ENCODE assay signal across 8 cellular contexts in genomic region chr17:46979023-46979870, GRCh38. TPM values are rescaled to one million over a fixed set of nuclear protein-coding genes. Genes with fewer than 3 reads are reported as not detected.
DNase-seq lines count a peak whose midpoint lies in the region; ATAC-seq, FAIRE-seq and TF ChIP-seq lines count a peak whose summit lies in the region.

Gene RPRML (minus strand): TSS chr17:46979253. CDS start chr17:46979007, 246 bp downstream.

- H3K27ac ChIP-seq in pancreas, result no peak within 1 kb of the TSS

- peaks cover 0 to 10% (median 3%) of the 10 kb centered on the region in 3 donors for H3K4me1 ChIP-seq in pancreas

- H3K9me3 ChIP-seq in pancreas, result no peaks in the 10 kb centered on the region

- no peaks in the 10 kb centered on the region for H3K27me3 ChIP-seq in pancreas

- no peak within 1 kb of the TSS for H3K27ac Mint-ChIP-seq in activated T-cell treated with anti-CD3 and anti-CD28 coated beads, Interleukin-2, amount 50 U/mL, for 24 hours
- H3K27ac Mint-ChIP-seq in glutamatergic neuron (ENCODE audit: unreplicated experiment), result peak within 1 kb of the TSS; percentile 92

- H3K4me3 ChIP-seq in GM08714 (ENCODE audit: low read length) (peak within 1 kb of the TSS; percentile 45; the same call in 1 of the 2 replicates), pancreas (peak within 1 kb of the TSS; percentile 33 to 66 (median 48))

- no peak for FAIRE-seq in pancreas (lab: Jason Lieb, UNC)

- H3K36me3 ChIP-seq in pancreas, result no peaks in the 10 kb centered on the region

- peaks cover 48% of the 10 kb centered on the region for H3K27me3 Mint-ChIP-seq in activated T-cell treated with anti-CD3 and anti-CD28 coated beads, Interleukin-2, amount 50 U/mL, for 24 hours
- peaks cover 8% of the 10 kb centered on the region for H3K27me3 Mint-ChIP-seq in glutamatergic neuron (ENCODE audit: unreplicated experiment)

- H3K4me1 Mint-ChIP-seq in activated T-cell treated with anti-CD3 and anti-CD28 coated beads, Interleukin-2, amount 50 U/mL, for 24 hours (ENCODE audit: low read depth), result peaks cover 14% of the 10 kb centered on the region
- peaks cover 34% of the 10 kb centered on the region for H3K4me1 Mint-ChIP-seq in glutamatergic neuron (ENCODE audit: low read depth, unreplicated experiment)

- no peak for TF ChIP-seq CTCF in glutamatergic neuron (IDR thresholded peaks at IDR 0.05; ENCODE audit: partially characterized antibody, unreplicated experiment)
- TF ChIP-seq CTCF in pancreas (IDR thresholded peaks at IDR 0.05), result no peak

- no peaks in the 10 kb centered on the region for H3K36me3 Mint-ChIP-seq in activated T-cell treated with anti-CD3 and anti-CD28 coated beads, Interleukin-2, amount 50 U/mL, for 24 hours (ENCODE audit: low read depth)
- H3K36me3 Mint-ChIP-seq in glutamatergic neuron (ENCODE audit: unreplicated experiment), result no peaks in the 10 kb centered on the region

- intact Hi-C loops in pancreas (cut with DNase I), result no loop called here

- WGBS in pancreas, 2 donors, result 2% methylated on average over 49 to 73 of the region's 73 CpGs

- H3K4me3 Mint-ChIP-seq in activated T-cell treated with anti-CD3 and anti-CD28 coated beads, Interleukin-2, amount 50 U/mL, for 24 hours, result peak within 1 kb of the TSS; percentile 65
- H3K4me3 Mint-ChIP-seq in glutamatergic neuron (ENCODE audit: unreplicated experiment), result peak within 1 kb of the TSS; percentile 95

- H3K9me3 Mint-ChIP-seq in activated T-cell treated with anti-CD3 and anti-CD28 coated beads, Interleukin-2, amount 50 U/mL, for 24 hours, result no peaks in the 10 kb centered on the region
- peaks cover 10% of the 10 kb centered on the region for H3K9me3 Mint-ChIP-seq in glutamatergic neuron (ENCODE audit: unreplicated experiment)

- DNase-seq in NCI-H2227 treated with DMSO at 0.1 percent for 48 hours (lab: John Stamatoyannopoulos, UW) (peak; percentile 50), glutamatergic neuron (peak; percentile 72), pancreas (peak; percentile 31 to 76 (median 53)), NCI-H187 (lab: John Stamatoyannopoulos, UW) (no peak), NOMO-1 treated with dmso at 0.1 percent for 144 hours (lab: John Stamatoyannopoulos, UW; ENCODE audit: unreplicated experiment) (no peak)
- peak; percentile 68 for DNase-seq in activated T-cell treated with anti-CD3 and anti-CD28 coated beads, Interleukin-2, amount 50 U/mL, for 24 hours

- peak; percentile 68 to 80 (median 77) for ATAC-seq in pancreas
- no peak for ATAC-seq in GM18511 (IDR thresholded peaks at IDR 0.05; ENCODE audit: unreplicated experiment)

RNA-seq across cellular contexts. Expression of gene RPRML, which starts in this region (rescaled TPM):
- 4.5 TPM for total RNA-seq in glutamatergic neuron (ENCODE audit: unreplicated experiment)
- total RNA-seq in pancreas, result under 1 TPM in 4 of 6 donors, not detected in 2; 0.14 to 0.43 (median 0.22) TPM
- polyA plus RNA-seq in pancreas, result under 1 TPM in 1 of 2 donors, not detected in 1; 0.07 TPM

Comparison
In these comparisons a context has a peak if more than half of its experiments do, and no peak if none do; other contexts are left out.
1. Peak in DNase-seq, ATAC-seq and H3K4me3 ChIP-seq in pancreas; RNA of the gene not detected or under 1 TPM.
2. DNase-seq: peak in NCI-H2227 treated with DMSO at 0.1 percent for 48 hours (single experiment), activated T-cell treated with anti-CD3 and anti-CD28 coated beads, Interleukin-2, amount 50 U/mL, for 24 hours (single experiment) and glutamatergic neuron (single experiment); none in NCI-H187 (0 of 2) and NOMO-1 treated with dmso at 0.1 percent for 144 hours (single experiment).